ENCODE assay signal across 1 cellular context in genomic region chr17:50559674-50560184, GRCh38.
TF ChIP-seq lines count a peak whose summit lies in the region.

No MANE protein-coding gene starts in this region.

TF ChIP-seq in HepG2, 621 proteins besides CTCF, POLR2A, EP300 and RAD21 (continued from another document):
- 0 out of 2 replicates have a peak, but pooled peaks have one; percentile 22 for TF ChIP-seq ZNF687 (CRISPR knock-in tag; IDR thresholded peaks at IDR 0.05)
- TF ChIP-seq MTA1 (CRISPR knock-in tag; IDR thresholded peaks at IDR 0.05; ENCODE audit: borderline replicate concordance): 0 out of 2 replicates have a peak, but pooled peaks have one; percentile 11
- TF ChIP-seq NR2F1 (CRISPR knock-in tag; IDR thresholded peaks at IDR 0.05): peak in 1 of 2 experiments; percentile 59; a peak in 2 of 4 replicates
- TF ChIP-seq ZNF205 (CRISPR knock-in tag; IDR thresholded peaks at IDR 0.05): peak; percentile 58; the same call in 1 of the 2 replicates
- no peak for TF ChIP-seq HHEX (CRISPR knock-in tag; IDR thresholded peaks at IDR 0.05)
- TF ChIP-seq ZNF563 (CRISPR knock-in tag; IDR thresholded peaks at IDR 0.05): 0 out of 2 replicates have a peak, but pooled peaks have one; percentile 10
- TF ChIP-seq, protein P1, sequence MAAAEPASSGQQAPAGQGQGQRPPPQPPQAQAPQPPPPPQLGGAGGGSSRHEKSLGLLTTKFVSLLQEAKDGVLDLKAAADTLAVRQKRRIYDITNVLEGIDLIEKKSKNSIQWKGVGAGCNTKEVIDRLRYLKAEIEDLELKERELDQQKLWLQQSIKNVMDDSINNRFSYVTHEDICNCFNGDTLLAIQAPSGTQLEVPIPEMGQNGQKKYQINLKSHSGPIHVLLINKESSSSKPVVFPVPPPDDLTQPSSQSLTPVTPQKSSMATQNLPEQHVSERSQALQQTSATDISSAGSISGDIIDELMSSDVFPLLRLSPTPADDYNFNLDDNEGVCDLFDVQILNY (CRISPR knock-in tag; conservative IDR thresholded peaks at IDR 0.05): 0 out of 2 replicates have a peak, but pooled peaks have one; percentile 15
- TF ChIP-seq AGO2 (optimal IDR thresholded peaks at IDR 0.05; ENCODE audit: low read depth, low read length): no peak
- no peak for TF ChIP-seq NFAT5 (CRISPR knock-in tag; IDR thresholded peaks at IDR 0.05)
- TF ChIP-seq RARA (CRISPR knock-in tag; IDR thresholded peaks at IDR 0.05): peak; percentile 41; the same call in 1 of the 2 replicates
- TF ChIP-seq NBN (conservative IDR thresholded peaks at IDR 0.05): no peak
